In genomic region chr20:17796096-17796563, GRCh38 we compare ENCODE assay signal across 10 cellular contexts.
A peak's percentile ranks its signal among the peaks of the same experiment; 100 is the strongest.
DNase-seq lines count a peak whose midpoint lies in the region; ATAC-seq and TF ChIP-seq lines count a peak whose summit lies in the region.
"Had no signal": no experiment of that assay in that cellular context is flagged by ENCODE, and none has a peak within 500 bp of the region (broad histone marks: within the 10 kb centered on the region; RNA-seq: fewer than 3 reads in every experiment).

No MANE protein-coding gene starts in this region.

- TF ChIP-seq CTCF in BJ (IDR thresholded peaks at IDR 0.05; ENCODE audit: insufficient read depth, low read depth, low read length) (no peak), heart left ventricle (IDR thresholded peaks at IDR 0.05) (no peak)

- H3K9ac ChIP-seq in adipocyte (ENCODE audit: low read length): no peak overlapping the region

- intact Hi-C loops in heart left ventricle (cut with DNase I): no loop called here
- intact Hi-C loops in posterior vena cava (cut with DNase I): loop anchor here in 1 of 2 donors (5.0 kb wide), 1 partner anchor 51 kb away; no protein-coding TSS in a partner anchor

- H3K36me3 ChIP-seq in BJ (ENCODE audit: control insufficient read depth, insufficient read depth, low read length): no peaks in the 10 kb centered on the region
- H3K36me3 ChIP-seq in adipocyte (ENCODE audit: control insufficient read depth, insufficient read depth, low read length, severe bottlenecking): no peaks in the 10 kb centered on the region
- H3K36me3 ChIP-seq in heart left ventricle: no peaks in the 10 kb centered on the region

- H3K27me3 ChIP-seq in BJ (ENCODE audit: control insufficient read depth, insufficient read depth, low read length): peaks cover 1% of the 10 kb centered on the region
- H3K27me3 ChIP-seq in adipocyte (replicated peaks; ENCODE audit: control insufficient read depth, insufficient read depth, low read length): peaks cover 15% of the 10 kb centered on the region
- H3K27me3 ChIP-seq in heart left ventricle: no peaks in the 10 kb centered on the region

- H3K4me1 ChIP-seq in adipocyte (ENCODE audit: control insufficient read depth, insufficient read depth, low read length) (peaks cover 16% of the 10 kb centered on the region), heart left ventricle (peaks cover 0 to 20% (median 8%) of the 10 kb centered on the region in 12 donors)

- peak; percentile 36 for DNase-seq in BJ (ENCODE audit: low read depth)
- peak; percentile 91 for DNase-seq in adipocyte (ENCODE audit: low read depth)
- DNase-seq in heart left ventricle: peak in 4 of 5 donors; percentile 24 to 67 (median 50)
- peak; percentile 81 for DNase-seq in posterior vena cava (ENCODE audit: low spot score)
- DNase-seq in activated T-cell treated with anti-CD3 and anti-CD28 coated beads, Interleukin-2, amount 50 U/mL, for 1 hour: no peak
- no peak for DNase-seq in NCI-H2081 (lab: John Stamatoyannopoulos, UW)
- no peak for DNase-seq in GF-D8 (lab: John Stamatoyannopoulos, UW)
- DNase-seq: activated T-cell treated with anti-CD3 and anti-CD28 coated beads for 4 hours, NCI-H2029 had no signal

- POLR2A ChIA-PET in BJ (lab: Charles Lee): no interaction called here

- no peak overlapping the region for H3K4me3 ChIP-seq in BJ (ENCODE audit: low read depth, low read length)
- H3K4me3 ChIP-seq in adipocyte (ENCODE audit: low read length): no peak overlapping the region
- no peak overlapping the region for H3K4me3 ChIP-seq in heart left ventricle

- H3K9me3 ChIP-seq in adipocyte (ENCODE audit: control insufficient read depth, low read length): peaks cover 4% of the 10 kb centered on the region
- H3K9me3 ChIP-seq in heart left ventricle: peaks cover 0 to 9% (median 0%) of the 10 kb centered on the region in 12 donors

- CTCF ChIA-PET in BJ (lab: Yijun Ruan, JAX): interaction anchor here (1.0 to 3.1 kb wide), 5 partner anchors 10 to 114 kb away, joined by 3 to 13 read pairs (median 4); partner anchors contain the start of gene RRBP1

- H3K27ac ChIP-seq in heart left ventricle: peak overlapping the region; percentile 31 to 85 (median 64)

- no peak for TF ChIP-seq POLR2A in heart left ventricle (IDR thresholded peaks at IDR 0.05)

- 38 to 63% (median 53%) methylated on average over 2 of the region's 2 CpGs for WGBS in heart left ventricle, 4 donors

- ATAC-seq in heart left ventricle: peak; percentile 81 to 92 (median 86)
- ATAC-seq in HG03025 (IDR thresholded peaks at IDR 0.05; ENCODE audit: low FRiP score, unreplicated experiment): no peak

Comparison
In these comparisons a context has a peak if more than half of its experiments do, and no peak if none do; other contexts are left out.
1. DNase-seq: peak in BJ (single experiment), adipocyte (single experiment), heart left ventricle (4 of 5) and posterior vena cava (single experiment); none in activated T-cell treated with anti-CD3 and anti-CD28 coated beads, Interleukin-2, amount 50 U/mL, for 1 hour (single experiment), NCI-H2081 (0 of 2) and GF-D8 (single experiment).